1 cellular context compared by ENCODE assay signal in genomic region chr6:9494864-9495263, GRCh38.
TF ChIP-seq lines count a peak whose summit lies in the region.

No MANE protein-coding gene starts in this region.

TF ChIP-seq in WTC11, 78 proteins besides CTCF, POLR2A, EP300 and RAD21 (continued from another document):
- TF ChIP-seq HMGA2 (CRISPR knock-in tag; IDR thresholded peaks at IDR 0.05) (no peak), NFYB (CRISPR knock-in tag; conservative IDR thresholded peaks at IDR 0.05; ENCODE audit: low read depth) (no peak), FOXP1 (CRISPR knock-in tag; IDR thresholded peaks at IDR 0.05; ENCODE audit: borderline replicate concordance) (no peak), USF1 (CRISPR knock-in tag; IDR thresholded peaks at IDR 0.05) (no peak), GRHL2 (CRISPR knock-in tag; IDR thresholded peaks at IDR 0.05; ENCODE audit: insufficient replicate concordance, severe bottlenecking) (no peak)
- TF ChIP-seq, protein P1, sequence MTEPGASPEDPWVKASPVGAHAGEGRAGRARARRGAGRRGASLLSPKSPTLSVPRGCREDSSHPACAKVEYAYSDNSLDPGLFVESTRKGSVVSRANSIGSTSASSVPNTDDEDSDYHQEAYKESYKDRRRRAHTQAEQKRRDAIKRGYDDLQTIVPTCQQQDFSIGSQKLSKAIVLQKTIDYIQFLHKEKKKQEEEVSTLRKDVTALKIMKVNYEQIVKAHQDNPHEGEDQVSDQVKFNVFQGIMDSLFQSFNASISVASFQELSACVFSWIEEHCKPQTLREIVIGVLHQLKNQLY (CRISPR knock-in tag; IDR thresholded peaks at IDR 0.05) = no peak
